1 cellular context compared by ENCODE assay signal in the genomic region with DNA sequence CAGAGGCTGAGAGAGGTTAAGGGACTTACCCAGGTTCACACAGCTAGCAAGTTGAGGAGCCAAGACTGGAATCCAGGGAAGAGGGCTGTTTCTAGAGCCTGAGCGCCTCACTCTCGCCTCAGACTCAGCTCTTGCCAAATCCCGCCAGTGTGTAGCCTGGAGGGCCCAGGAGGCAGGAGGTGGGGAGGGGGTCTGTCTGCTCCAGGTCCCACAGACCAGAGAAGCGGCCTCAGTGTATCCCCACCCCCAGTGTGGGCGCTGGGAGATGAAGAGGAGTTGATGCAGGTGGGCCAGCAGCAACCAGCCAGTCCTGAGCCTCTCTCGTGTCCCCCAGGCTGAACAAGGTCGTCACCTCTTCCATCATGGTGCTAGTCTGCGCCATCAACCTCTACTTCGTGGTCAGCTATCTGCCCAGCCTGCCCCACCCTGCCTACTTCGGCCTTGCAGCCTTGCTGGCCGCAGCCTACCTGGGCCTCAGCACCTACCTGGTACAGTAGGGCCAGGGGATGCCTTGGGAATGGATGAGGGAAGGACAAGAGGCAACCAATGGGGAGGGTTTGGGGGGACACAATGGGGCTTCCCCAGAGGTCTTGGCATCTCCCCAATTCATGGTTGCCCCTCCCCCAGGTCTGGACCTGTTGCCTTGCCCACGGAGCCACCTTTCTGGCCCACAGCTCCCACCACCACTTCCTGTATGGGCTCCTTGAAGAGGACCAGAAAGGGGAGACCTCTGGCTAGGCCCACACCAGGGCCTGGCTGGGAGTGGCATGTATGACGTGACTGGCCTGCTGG.
TF ChIP-seq lines count a peak whose summit lies in the region.

No MANE protein-coding gene starts in this region.

TF ChIP-seq in HepG2, 621 proteins besides CTCF, POLR2A, EP300 and RAD21 (continues in another document):
- TF ChIP-seq POGZ (CRISPR knock-in tag; IDR thresholded peaks at IDR 0.05) (no peak), HNF4G (IDR thresholded peaks at IDR 0.05; ENCODE audit: borderline replicate concordance, low read depth, low read length) (no peak), HNF4G (CRISPR knock-in tag; IDR thresholded peaks at IDR 0.05; ENCODE audit: borderline replicate concordance, low read depth) (no peak), RARA (CRISPR knock-in tag; IDR thresholded peaks at IDR 0.05) (no peak), ZMYM4 (CRISPR knock-in tag; IDR thresholded peaks at IDR 0.05) (no peak), NCOA1 (CRISPR knock-in tag; IDR thresholded peaks at IDR 0.05) (0 out of 2 replicates have a peak, but pooled peaks have one; percentile 61), ZEB1 (IDR thresholded peaks at IDR 0.05; ENCODE audit: insufficient replicate concordance, low read depth) (no peak), ZNF619 (CRISPR knock-in tag; IDR thresholded peaks at IDR 0.05) (0 out of 2 replicates have a peak, but pooled peaks have one; percentile 57), PPARG (CRISPR knock-in tag; conservative IDR thresholded peaks at IDR 0.05) (no peak), ASH2L (IDR thresholded peaks at IDR 0.05; ENCODE audit: insufficient read length, low read depth, low read length) (no peak), ZBTB7B (CRISPR knock-in tag; IDR thresholded peaks at IDR 0.05) (no peak), ZNF253 (CRISPR knock-in tag; IDR thresholded peaks at IDR 0.05; ENCODE audit: borderline replicate concordance) (peak; percentile 28; the same call in 1 of the 2 replicates), NR1H2 (CRISPR knock-in tag; IDR thresholded peaks at IDR 0.05; ENCODE audit: borderline replicate concordance, low read depth) (no peak), ZNF550 (CRISPR knock-in tag; IDR thresholded peaks at IDR 0.05; ENCODE audit: borderline replicate concordance) (no peak), NKX3-1 (CRISPR knock-in tag; IDR thresholded peaks at IDR 0.05) (no peak), NFRKB (IDR thresholded peaks at IDR 0.05) (no peak), ZSCAN21 (CRISPR knock-in tag; IDR thresholded peaks at IDR 0.05; ENCODE audit: borderline replicate concordance) (peak; percentile 29; the same call in 1 of the 2 replicates), ZNF451 (CRISPR knock-in tag; IDR thresholded peaks at IDR 0.05) (no peak), NR2F6 (IDR thresholded peaks at IDR 0.05) (no peak), NR2F6 (CRISPR knock-in tag; IDR thresholded peaks at IDR 0.05) (no peak), ZNF20 (CRISPR knock-in tag; IDR thresholded peaks at IDR 0.05) (no peak), ZNF782 (CRISPR knock-in tag; IDR thresholded peaks at IDR 0.05; ENCODE audit: borderline replicate concordance) (peak; percentile 70; the same call in 1 of the 2 replicates), MAFK (conservative IDR thresholded peaks at IDR 0.05 in 1 of 2, IDR thresholded peaks at IDR 0.05 in 1 of 2; ENCODE audit: low read length in 2 of 2) (no peak), CREB1 (IDR thresholded peaks at IDR 0.05) (0 out of 2 replicates have a peak, but pooled peaks have one; percentile 11), CREB1 (CRISPR knock-in tag; IDR thresholded peaks at IDR 0.05) (no peak), ZNF552 (CRISPR knock-in tag; IDR thresholded peaks at IDR 0.05; ENCODE audit: borderline replicate concordance) (no peak), NRL (CRISPR knock-in tag; IDR thresholded peaks at IDR 0.05; ENCODE audit: borderline replicate concordance) (no peak), HNRNPK (IDR thresholded peaks at IDR 0.05; ENCODE audit: low read depth, low read length, poor library complexity, severe bottlenecking) (no peak), SAFB2 (CRISPR knock-in tag; IDR thresholded peaks at IDR 0.05; ENCODE audit: borderline replicate concordance, low read depth) (0 out of 2 replicates have a peak, but pooled peaks have one; percentile 34), ZNF652 (CRISPR knock-in tag; IDR thresholded peaks at IDR 0.05; ENCODE audit: borderline replicate concordance, low read depth) (no peak), ZNF501 (CRISPR knock-in tag; IDR thresholded peaks at IDR 0.05) (0 out of 2 replicates have a peak, but pooled peaks have one; percentile 34)
- TF ChIP-seq, protein P1, sequence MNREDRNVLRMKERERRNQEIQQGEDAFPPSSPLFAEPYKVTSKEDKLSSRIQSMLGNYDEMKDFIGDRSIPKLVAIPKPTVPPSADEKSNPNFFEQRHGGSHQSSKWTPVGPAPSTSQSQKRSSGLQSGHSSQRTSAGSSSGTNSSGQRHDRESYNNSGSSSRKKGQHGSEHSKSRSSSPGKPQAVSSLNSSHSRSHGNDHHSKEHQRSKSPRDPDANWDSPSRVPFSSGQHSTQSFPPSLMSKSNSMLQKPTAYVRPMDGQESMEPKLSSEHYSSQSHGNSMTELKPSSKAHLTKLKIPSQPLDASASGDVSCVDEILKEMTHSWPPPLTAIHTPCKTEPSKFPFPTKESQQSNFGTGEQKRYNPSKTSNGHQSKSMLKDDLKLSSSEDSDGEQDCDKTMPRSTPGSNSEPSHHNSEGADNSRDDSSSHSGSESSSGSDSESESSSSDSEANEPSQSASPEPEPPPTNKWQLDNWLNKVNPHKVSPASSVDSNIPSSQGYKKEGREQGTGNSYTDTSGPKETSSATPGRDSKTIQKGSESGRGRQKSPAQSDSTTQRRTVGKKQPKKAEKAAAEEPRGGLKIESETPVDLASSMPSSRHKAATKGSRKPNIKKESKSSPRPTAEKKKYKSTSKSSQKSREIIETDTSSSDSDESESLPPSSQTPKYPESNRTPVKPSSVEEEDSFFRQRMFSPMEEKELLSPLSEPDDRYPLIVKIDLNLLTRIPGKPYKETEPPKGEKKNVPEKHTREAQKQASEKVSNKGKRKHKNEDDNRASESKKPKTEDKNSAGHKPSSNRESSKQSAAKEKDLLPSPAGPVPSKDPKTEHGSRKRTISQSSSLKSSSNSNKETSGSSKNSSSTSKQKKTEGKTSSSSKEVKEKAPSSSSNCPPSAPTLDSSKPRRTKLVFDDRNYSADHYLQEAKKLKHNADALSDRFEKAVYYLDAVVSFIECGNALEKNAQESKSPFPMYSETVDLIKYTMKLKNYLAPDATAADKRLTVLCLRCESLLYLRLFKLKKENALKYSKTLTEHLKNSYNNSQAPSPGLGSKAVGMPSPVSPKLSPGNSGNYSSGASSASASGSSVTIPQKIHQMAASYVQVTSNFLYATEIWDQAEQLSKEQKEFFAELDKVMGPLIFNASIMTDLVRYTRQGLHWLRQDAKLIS (CRISPR knock-in tag; IDR thresholded peaks at IDR 0.05), result no peak
- TF ChIP-seq, protein P2, sequence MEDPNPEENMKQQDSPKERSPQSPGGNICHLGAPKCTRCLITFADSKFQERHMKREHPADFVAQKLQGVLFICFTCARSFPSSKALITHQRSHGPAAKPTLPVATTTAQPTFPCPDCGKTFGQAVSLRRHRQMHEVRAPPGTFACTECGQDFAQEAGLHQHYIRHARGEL (CRISPR knock-in tag; IDR thresholded peaks at IDR 0.05), result no peak
- TF ChIP-seq, protein P3, sequence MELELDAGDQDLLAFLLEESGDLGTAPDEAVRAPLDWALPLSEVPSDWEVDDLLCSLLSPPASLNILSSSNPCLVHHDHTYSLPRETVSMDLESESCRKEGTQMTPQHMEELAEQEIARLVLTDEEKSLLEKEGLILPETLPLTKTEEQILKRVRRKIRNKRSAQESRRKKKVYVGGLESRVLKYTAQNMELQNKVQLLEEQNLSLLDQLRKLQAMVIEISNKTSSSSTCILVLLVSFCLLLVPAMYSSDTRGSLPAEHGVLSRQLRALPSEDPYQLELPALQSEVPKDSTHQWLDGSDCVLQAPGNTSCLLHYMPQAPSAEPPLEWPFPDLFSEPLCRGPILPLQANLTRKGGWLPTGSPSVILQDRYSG (CRISPR knock-in tag; IDR thresholded peaks at IDR 0.05), result no peak
- TF ChIP-seq, protein P4, sequence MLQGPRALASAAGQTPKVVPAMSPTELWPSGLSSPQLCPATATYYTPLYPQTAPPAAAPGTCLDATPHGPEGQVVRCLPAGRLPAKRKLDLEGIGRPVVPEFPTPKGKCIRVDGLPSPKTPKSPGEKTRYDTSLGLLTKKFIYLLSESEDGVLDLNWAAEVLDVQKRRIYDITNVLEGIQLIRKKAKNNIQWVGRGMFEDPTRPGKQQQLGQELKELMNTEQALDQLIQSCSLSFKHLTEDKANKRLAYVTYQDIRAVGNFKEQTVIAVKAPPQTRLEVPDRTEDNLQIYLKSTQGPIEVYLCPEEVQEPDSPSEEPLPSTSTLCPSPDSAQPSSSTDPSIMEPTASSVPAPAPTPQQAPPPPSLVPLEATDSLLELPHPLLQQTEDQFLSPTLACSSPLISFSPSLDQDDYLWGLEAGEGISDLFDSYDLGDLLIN (CRISPR knock-in tag; IDR thresholded peaks at IDR 0.05; ENCODE audit: borderline replicate concordance), result no peak
- TF ChIP-seq, protein P5, sequence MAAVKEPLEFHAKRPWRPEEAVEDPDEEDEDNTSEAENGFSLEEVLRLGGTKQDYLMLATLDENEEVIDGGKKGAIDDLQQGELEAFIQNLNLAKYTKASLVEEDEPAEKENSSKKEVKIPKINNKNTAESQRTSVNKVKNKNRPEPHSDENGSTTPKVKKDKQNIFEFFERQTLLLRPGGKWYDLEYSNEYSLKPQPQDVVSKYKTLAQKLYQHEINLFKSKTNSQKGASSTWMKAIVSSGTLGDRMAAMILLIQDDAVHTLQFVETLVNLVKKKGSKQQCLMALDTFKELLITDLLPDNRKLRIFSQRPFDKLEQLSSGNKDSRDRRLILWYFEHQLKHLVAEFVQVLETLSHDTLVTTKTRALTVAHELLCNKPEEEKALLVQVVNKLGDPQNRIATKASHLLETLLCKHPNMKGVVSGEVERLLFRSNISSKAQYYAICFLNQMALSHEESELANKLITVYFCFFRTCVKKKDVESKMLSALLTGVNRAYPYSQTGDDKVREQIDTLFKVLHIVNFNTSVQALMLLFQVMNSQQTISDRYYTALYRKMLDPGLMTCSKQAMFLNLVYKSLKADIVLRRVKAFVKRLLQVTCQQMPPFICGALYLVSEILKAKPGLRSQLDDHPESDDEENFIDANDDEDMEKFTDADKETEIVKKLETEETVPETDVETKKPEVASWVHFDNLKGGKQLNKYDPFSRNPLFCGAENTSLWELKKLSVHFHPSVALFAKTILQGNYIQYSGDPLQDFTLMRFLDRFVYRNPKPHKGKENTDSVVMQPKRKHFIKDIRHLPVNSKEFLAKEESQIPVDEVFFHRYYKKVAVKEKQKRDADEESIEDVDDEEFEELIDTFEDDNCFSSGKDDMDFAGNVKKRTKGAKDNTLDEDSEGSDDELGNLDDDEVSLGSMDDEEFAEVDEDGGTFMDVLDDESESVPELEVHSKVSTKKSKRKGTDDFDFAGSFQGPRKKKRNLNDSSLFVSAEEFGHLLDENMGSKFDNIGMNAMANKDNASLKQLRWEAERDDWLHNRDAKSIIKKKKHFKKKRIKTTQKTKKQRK (IDR thresholded peaks at IDR 0.05; ENCODE audit: low read length), result no peak
- TF ChIP-seq, protein P6, sequence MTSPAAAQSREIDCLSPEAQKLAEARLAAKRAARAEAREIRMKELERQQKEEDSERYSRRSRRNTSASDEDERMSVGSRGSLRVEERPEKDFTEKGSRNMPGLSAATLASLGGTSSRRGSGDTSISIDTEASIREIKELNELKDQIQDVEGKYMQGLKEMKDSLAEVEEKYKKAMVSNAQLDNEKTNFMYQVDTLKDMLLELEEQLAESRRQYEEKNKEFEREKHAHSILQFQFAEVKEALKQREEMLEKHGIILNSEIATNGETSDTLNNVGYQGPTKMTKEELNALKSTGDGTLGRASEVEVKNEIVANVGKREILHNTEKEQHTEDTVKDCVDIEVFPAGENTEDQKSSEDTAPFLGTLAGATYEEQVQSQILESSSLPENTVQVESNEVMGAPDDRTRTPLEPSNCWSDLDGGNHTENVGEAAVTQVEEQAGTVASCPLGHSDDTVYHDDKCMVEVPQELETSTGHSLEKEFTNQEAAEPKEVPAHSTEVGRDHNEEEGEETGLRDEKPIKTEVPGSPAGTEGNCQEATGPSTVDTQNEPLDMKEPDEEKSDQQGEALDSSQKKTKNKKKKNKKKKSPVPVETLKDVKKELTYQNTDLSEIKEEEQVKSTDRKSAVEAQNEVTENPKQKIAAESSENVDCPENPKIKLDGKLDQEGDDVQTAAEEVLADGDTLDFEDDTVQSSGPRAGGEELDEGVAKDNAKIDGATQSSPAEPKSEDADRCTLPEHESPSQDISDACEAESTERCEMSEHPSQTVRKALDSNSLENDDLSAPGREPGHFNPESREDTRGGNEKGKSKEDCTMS (CRISPR knock-in tag; conservative IDR thresholded peaks at IDR 0.05), result no peak
- TF ChIP-seq, protein P7, sequence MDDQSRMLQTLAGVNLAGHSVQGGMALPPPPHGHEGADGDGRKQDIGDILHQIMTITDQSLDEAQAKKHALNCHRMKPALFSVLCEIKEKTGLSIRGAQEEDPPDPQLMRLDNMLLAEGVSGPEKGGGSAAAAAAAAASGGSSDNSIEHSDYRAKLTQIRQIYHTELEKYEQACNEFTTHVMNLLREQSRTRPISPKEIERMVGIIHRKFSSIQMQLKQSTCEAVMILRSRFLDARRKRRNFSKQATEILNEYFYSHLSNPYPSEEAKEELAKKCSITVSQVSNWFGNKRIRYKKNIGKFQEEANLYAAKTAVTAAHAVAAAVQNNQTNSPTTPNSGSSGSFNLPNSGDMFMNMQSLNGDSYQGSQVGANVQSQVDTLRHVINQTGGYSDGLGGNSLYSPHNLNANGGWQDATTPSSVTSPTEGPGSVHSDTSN (CRISPR knock-in tag; IDR thresholded peaks at IDR 0.05; ENCODE audit: borderline replicate concordance), result no peak
- TF ChIP-seq, protein P8, sequence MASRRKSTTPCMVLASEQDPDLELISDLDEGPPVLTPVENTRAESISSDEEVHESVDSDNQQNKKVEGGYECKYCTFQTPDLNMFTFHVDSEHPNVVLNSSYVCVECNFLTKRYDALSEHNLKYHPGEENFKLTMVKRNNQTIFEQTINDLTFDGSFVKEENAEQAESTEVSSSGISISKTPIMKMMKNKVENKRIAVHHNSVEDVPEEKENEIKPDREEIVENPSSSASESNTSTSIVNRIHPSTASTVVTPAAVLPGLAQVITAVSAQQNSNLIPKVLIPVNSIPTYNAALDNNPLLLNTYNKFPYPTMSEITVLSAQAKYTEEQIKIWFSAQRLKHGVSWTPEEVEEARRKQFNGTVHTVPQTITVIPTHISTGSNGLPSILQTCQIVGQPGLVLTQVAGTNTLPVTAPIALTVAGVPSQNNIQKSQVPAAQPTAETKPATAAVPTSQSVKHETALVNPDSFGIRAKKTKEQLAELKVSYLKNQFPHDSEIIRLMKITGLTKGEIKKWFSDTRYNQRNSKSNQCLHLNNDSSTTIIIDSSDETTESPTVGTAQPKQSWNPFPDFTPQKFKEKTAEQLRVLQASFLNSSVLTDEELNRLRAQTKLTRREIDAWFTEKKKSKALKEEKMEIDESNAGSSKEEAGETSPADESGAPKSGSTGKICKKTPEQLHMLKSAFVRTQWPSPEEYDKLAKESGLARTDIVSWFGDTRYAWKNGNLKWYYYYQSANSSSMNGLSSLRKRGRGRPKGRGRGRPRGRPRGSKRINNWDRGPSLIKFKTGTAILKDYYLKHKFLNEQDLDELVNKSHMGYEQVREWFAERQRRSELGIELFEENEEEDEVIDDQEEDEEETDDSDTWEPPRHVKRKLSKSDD (CRISPR knock-in tag; IDR thresholded peaks at IDR 0.05; ENCODE audit: low read depth), result no peak
- TF ChIP-seq, protein P9, sequence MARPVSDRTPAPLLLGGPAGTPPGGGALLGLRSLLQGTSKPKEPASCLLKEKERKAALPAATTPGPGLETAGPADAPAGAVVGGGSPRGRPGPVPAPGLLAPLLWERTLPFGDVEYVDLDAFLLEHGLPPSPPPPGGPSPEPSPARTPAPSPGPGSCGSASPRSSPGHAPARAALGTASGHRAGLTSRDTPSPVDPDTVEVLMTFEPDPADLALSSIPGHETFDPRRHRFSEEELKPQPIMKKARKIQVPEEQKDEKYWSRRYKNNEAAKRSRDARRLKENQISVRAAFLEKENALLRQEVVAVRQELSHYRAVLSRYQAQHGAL (CRISPR knock-in tag; IDR thresholded peaks at IDR 0.05; ENCODE audit: not compliant biosample characterization), result no peak
- TF ChIP-seq, protein P10, sequence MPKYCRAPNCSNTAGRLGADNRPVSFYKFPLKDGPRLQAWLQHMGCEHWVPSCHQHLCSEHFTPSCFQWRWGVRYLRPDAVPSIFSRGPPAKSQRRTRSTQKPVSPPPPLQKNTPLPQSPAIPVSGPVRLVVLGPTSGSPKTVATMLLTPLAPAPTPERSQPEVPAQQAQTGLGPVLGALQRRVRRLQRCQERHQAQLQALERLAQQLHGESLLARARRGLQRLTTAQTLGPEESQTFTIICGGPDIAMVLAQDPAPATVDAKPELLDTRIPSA (CRISPR knock-in tag; IDR thresholded peaks at IDR 0.05; ENCODE audit: borderline replicate concordance), result no peak
